17 cellular contexts compared by ENCODE assay signal in the genomic region with DNA sequence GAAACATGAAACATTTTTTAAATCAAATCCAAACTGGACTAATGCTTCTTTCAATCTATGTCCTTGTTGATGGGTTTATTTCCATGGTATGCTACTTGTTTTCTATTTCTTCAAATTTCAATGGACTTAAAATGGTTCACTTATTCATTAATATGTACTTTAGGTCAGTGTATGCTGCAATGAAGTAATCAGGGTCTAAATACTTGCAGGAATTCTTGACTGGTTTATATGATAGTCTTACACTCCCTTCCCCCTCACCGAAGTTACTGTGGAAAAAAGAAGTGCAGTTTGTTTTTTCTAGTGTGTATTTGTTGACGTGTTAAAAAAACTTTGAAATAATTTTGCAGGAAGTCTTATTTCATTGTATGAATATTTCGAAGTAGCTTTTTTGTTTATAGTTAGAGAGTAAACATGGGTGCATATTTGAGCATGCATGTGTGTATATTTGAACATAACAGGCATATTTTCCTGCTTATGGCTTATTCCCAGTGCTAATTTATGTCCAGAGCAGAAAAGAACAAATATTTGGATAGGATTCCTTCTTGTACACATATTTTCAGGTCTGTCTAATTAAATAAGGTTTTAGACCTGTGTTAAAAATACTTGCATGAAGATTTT.
DNase-seq lines count a peak whose midpoint lies in the region; ATAC-seq and TF ChIP-seq lines count a peak whose summit lies in the region.
"Had no signal": no experiment of that assay in that cellular context is flagged by ENCODE, and none has a peak within 500 bp of the region (broad histone marks: within the 10 kb centered on the region; RNA-seq: fewer than 3 reads in every experiment).

No MANE protein-coding gene starts in this region.

- no peak for TF ChIP-seq CTCF in C4-2B (conservative IDR thresholded peaks at IDR 0.05)
- TF ChIP-seq CTCF in LNCaP clone FGC (IDR thresholded peaks at IDR 0.05; ENCODE audit: control insufficient read depth, extremely low read depth, insufficient read depth), result no peak

- DNase-seq in LNCaP clone FGC (ENCODE audit: low read depth) (peak; percentile 70), amniotic epithelial cell (ENCODE audit: low read depth) (peak; percentile 44), renal cortical epithelial cell (ENCODE audit: low read depth) (peak; percentile 66), left colon (no peak)
- no peak for DNase-seq in activated CD8-positive, alpha-beta memory T cell treated with anti-CD3 and anti-CD28 coated beads for 24 hours
- no peak for DNase-seq in activated effector memory CD4-positive, alpha-beta T cell treated with Interleukin-2 at 50 U/mL for 16 hours
- DNase-seq: AML-193; Calu3; CD4-positive, alpha-beta memory T cell; DMS 273 treated with DMSO at 0.1 percent for 48 hours; DMS53; DND-41; EL; H9 had no signal

- intact Hi-C loops in left colon (cut with DNase I, micrococcal nuclease), result no loop called here

- no peak for ATAC-seq in left colon
- ATAC-seq: GM12878, HepG2 had no signal

- peak overlapping the region; percentile 63 for H3K27ac ChIP-seq in C4-2B

- no peak overlapping the region; the same call in 1 of the 2 replicates for H3K4me3 ChIP-seq in LNCaP clone FGC (ENCODE audit: low read depth, low read length)
- H3K4me3 ChIP-seq: GM12878 had no signal

Comparison
In these comparisons a context has a peak if more than half of its experiments do, and no peak if none do; other contexts are left out.
1. DNase-seq: peak in LNCaP clone FGC (single experiment), amniotic epithelial cell (single experiment) and renal cortical epithelial cell (single experiment); none in activated CD8-positive, alpha-beta memory T cell treated with anti-CD3 and anti-CD28 coated beads for 24 hours (single experiment), activated effector memory CD4-positive, alpha-beta T cell treated with Interleukin-2 at 50 U/mL for 16 hours (single experiment) and left colon (0 of 2).